In genomic region chr11:22304337-22304961, GRCh38 we compare ENCODE assay signal across 8 cellular contexts. TPM values are rescaled to one million over a fixed set of nuclear protein-coding genes. Genes with fewer than 3 reads are reported as not detected.
DNase-seq lines count a peak whose midpoint lies in the region; ATAC-seq and TF ChIP-seq lines count a peak whose summit lies in the region.

No MANE protein-coding gene starts in this region.

- CTCF ChIA-PET in RWPE1 (lab: Yijun Ruan, JAX), result interaction anchor here (0.5 to 1.2 kb wide), 5 partner anchors 16 to 1656 kb away, joined by 3 to 7 read pairs (median 4); no protein-coding TSS in a partner anchor

- no peak for TF ChIP-seq POLR2A in gastrocnemius medialis (IDR thresholded peaks at IDR 0.05)

- no peak overlapping the region for H3K4me3 ChIP-seq in gastrocnemius medialis

- in situ Hi-C loops in gastrocnemius medialis (cut with MboI; ENCODE audit: low sequenced_read_pairs in 4 of 4), result loop anchor here (10.0 to 25.0 kb wide), 3 partner anchors 130 to 1667 kb away; no protein-coding TSS in a partner anchor

- POLR2A ChIA-PET in RWPE1 (lab: Yijun Ruan, JAX; ENCODE audit: low non-redundant PET), result no interaction called here

- intact Hi-C loops in gastrocnemius medialis (cut with DNase I; ENCODE audit: low total_unique reads), result loop anchor here (2.0 to 10.0 kb wide), 2 partner anchors 134 to 1660 kb away; no protein-coding TSS in a partner anchor

- no peaks in the 10 kb centered on the region for H3K9me3 ChIP-seq in gastrocnemius medialis

- no peaks in the 10 kb centered on the region for H3K27me3 ChIP-seq in gastrocnemius medialis

- H3K4me1 ChIP-seq in gastrocnemius medialis, result no peaks in the 10 kb centered on the region

- H3K27ac ChIP-seq in RWPE1, result no peak overlapping the region
- H3K27ac ChIP-seq in gastrocnemius medialis, result no peak overlapping the region

- no peaks in the 10 kb centered on the region for H3K36me3 ChIP-seq in gastrocnemius medialis

- TF ChIP-seq CTCF in RWPE1 (conservative IDR thresholded peaks at IDR 0.05; ENCODE audit: low read depth) (peak; percentile 60), gastrocnemius medialis (IDR thresholded peaks at IDR 0.05 in 4 of 5, conservative IDR thresholded peaks at IDR 0.05 in 1 of 5) (peak; percentile 36 to 63 (median 59))

- peak; percentile 61 for ATAC-seq in GM18858 (IDR thresholded peaks at IDR 0.05; ENCODE audit: unreplicated experiment)
- ATAC-seq in gastrocnemius medialis, result peak in 1 of 2 donors; percentile 60

- DNase-seq in AG08395 (ENCODE audit: low spot score) (peak; percentile 21), M059J (ENCODE audit: low read depth) (peak; percentile 16), RWPE1 (ENCODE audit: low spot score) (peak; percentile 21), fibroblast of the conjunctiva (ENCODE audit: low read depth) (peak; percentile 17), gastrocnemius medialis (no peak), KG1 (lab: John Stamatoyannopoulos, UW) (no peak)
- no peak for DNase-seq in stimulated activated CD4-positive, alpha-beta T cell treated with anti-CD3 and anti-CD28 coated beads, Interleukin-4, amount 100 ng/mL, for 4 hours

RNA-seq across cellular contexts. Expression of gene SLC17A6, which starts 33.7 kb away (rescaled TPM):
- not detected in 2 replicates for total RNA-seq in M059J (2014; rRNA removed; shearing (Covaris generic))
- total RNA-seq in gastrocnemius medialis, result not detected

Comparison
In these comparisons a context has a peak if more than half of its experiments do, and no peak if none do; other contexts are left out.
1. DNase-seq: peak in AG08395 (single experiment), M059J (single experiment), RWPE1 (single experiment) and fibroblast of the conjunctiva (single experiment); none in gastrocnemius medialis (0 of 2), stimulated activated CD4-positive, alpha-beta T cell treated with anti-CD3 and anti-CD28 coated beads, Interleukin-4, amount 100 ng/mL, for 4 hours (0 of 2) and KG1 (single experiment).